Comparison of ENCODE assay signal across 22 cellular contexts in the genomic region with DNA sequence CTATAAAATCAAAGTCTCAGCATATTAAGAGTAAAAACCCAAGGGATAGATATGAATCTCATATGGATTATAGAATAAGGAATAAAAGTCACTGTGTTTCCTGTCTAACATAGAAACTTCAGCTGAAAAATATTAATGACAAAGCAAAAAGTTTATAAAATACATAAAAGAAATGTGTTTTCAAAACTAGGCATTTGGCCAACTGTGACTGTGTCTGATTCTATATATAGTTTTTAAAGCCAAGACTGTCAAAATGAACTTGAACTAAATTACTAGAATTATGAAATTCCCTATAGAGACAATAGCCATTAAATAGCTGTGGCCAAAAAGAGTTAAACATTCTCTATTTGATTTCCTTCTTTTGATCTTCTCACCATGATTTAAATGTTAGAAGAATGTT.
"Had no signal": no experiment of that assay in that cellular context is flagged by ENCODE, and none has a peak within 500 bp of the region (broad histone marks: within the 10 kb centered on the region; RNA-seq: fewer than 3 reads in every experiment).

No MANE protein-coding gene starts in this region.

- H3K27me3 Mint-ChIP-seq: effector memory CD8-positive, alpha-beta T cell; naive thymus-derived CD4-positive, alpha-beta T cell had no signal

- DNase-seq: cortex of kidney; effector memory CD8-positive, alpha-beta T cell; hypothalamus; immature natural killer cell; left lung; mesenchymal stem cell; midbrain; naive thymus-derived CD4-positive, alpha-beta T cell; nephron progenitor cell; nucleus accumbens; right lobe of liver; small intestine; stimulated activated CD4-positive, alpha-beta T cell treated with anti-CD3 and anti-CD28 coated beads, Interleukin-12 subunit alpha, Interleukin-12 subunit beta, amount 100 ng/mL, for 4 hours; stimulated activated CD4-positive, alpha-beta T cell treated with anti-CD3 and anti-CD28 coated beads, Interleukin-1b, Interleukin-23, amount 100 ng/mL, for 48 hours; stimulated activated CD4-positive, alpha-beta T cell treated with anti-CD3 and anti-CD28 coated beads, Interleukin-4, amount 100 ng/mL, for 1 hour; stimulated activated CD8-positive, alpha-beta memory T cell treated with anti-CD3 and anti-CD28 coated beads, Interleukin-4, amount 100 ng/mL, for 48 hours; stimulated activated naive CD4-positive, alpha-beta T cell treated with Interleukin-2 at 50 U/mL for 16 hours; stomach; thyroid gland; trophoblast cell had no signal

- H3K4me3 Mint-ChIP-seq: effector memory CD8-positive, alpha-beta T cell; immature natural killer cell; naive thymus-derived CD4-positive, alpha-beta T cell; nephron progenitor cell had no signal

- H3K27ac Mint-ChIP-seq: effector memory CD8-positive, alpha-beta T cell; immature natural killer cell; naive thymus-derived CD4-positive, alpha-beta T cell; nephron progenitor cell had no signal

- H3K36me3 Mint-ChIP-seq: immature natural killer cell; naive thymus-derived CD4-positive, alpha-beta T cell had no signal

- ATAC-seq: effector memory CD8-positive, alpha-beta T cell; left lung; naive thymus-derived CD4-positive, alpha-beta T cell; right lobe of liver had no signal

- H3K4me3 ChIP-seq: left lung, prostate gland, right lobe of liver, stomach, thyroid gland, vagina had no signal

- H3K4me1 Mint-ChIP-seq: immature natural killer cell; naive thymus-derived CD4-positive, alpha-beta T cell had no signal
